ENCODE assay signal across 1 cellular context in genomic region chr22:21961886-21962654, GRCh38.
TF ChIP-seq lines count a peak whose summit lies in the region.

No MANE protein-coding gene starts in this region.

TF ChIP-seq in HEK293, 187 proteins besides CTCF, POLR2A, EP300 and RAD21 (continued from another document):
- peak; percentile 46; the same call in 1 of the 2 replicates for TF ChIP-seq ZFHX2 (tag by site-specific recombination; conservative IDR thresholded peaks at IDR 0.05)
- no peak for TF ChIP-seq ZBTB7A (tag by site-specific recombination; IDR thresholded peaks at IDR 0.05; ENCODE audit: low read depth)
- no peak for TF ChIP-seq ZNF341 (tag by site-specific recombination; IDR thresholded peaks at IDR 0.05; ENCODE audit: low read depth)
- no peak for TF ChIP-seq ZNF561 (tag by site-specific recombination; IDR thresholded peaks at IDR 0.05; ENCODE audit: borderline replicate concordance)
- no peak for TF ChIP-seq ZNF202 (tag by site-specific recombination; IDR thresholded peaks at IDR 0.05; ENCODE audit: borderline replicate concordance)
- no peak for TF ChIP-seq ZNF585B (tag by site-specific recombination; IDR thresholded peaks at IDR 0.05)
- TF ChIP-seq IKZF3 (tag by site-specific recombination; IDR thresholded peaks at IDR 0.05), result no peak
- TF ChIP-seq YY2 (tag by site-specific recombination; IDR thresholded peaks at IDR 0.05), result no peak
- no peak for TF ChIP-seq ZNF214 (tag by site-specific recombination; IDR thresholded peaks at IDR 0.05; ENCODE audit: borderline replicate concordance)
- no peak for TF ChIP-seq ZNF521 (tag by site-specific recombination; IDR thresholded peaks at IDR 0.05)
- no peak for TF ChIP-seq ZNF704 (tag by site-specific recombination; IDR thresholded peaks at IDR 0.05)
